In genomic region chr16:68284847-68285246, GRCh38 we compare ENCODE assay signal across 9 cellular contexts. TPM values are rescaled to one million over a fixed set of nuclear protein-coding genes. Genes with fewer than 3 reads are reported as not detected.
DNase-seq lines count a peak whose midpoint lies in the region; ATAC-seq lines count a peak whose summit lies in the region.
"Had no signal": no experiment of that assay in that cellular context is flagged by ENCODE, and none has a peak within 500 bp of the region (broad histone marks: within the 10 kb centered on the region; RNA-seq: fewer than 3 reads in every experiment).

No MANE protein-coding gene starts in this region.

- H3K36me3 Mint-ChIP-seq in activated naive CD4-positive, alpha-beta T cell treated with anti-CD3 and anti-CD28 coated beads, Interleukin-2, amount 50 U/mL, for 24 hours: peaks cover 40% of the 10 kb centered on the region
- peaks cover 91% of the 10 kb centered on the region for H3K36me3 Mint-ChIP-seq in activated T-helper 17 cell treated with anti-CD3 and anti-CD28 coated beads, Interleukin-2, amount 50 U/mL, for 72 hours (ENCODE audit: low read depth)

- peaks cover 34% of the 10 kb centered on the region for H3K36me3 ChIP-seq in thymus (ENCODE audit: control insufficient read depth, insufficient read depth)

- no peaks in the 10 kb centered on the region for H3K9me3 Mint-ChIP-seq in activated naive CD4-positive, alpha-beta T cell treated with anti-CD3 and anti-CD28 coated beads, Interleukin-2, amount 50 U/mL, for 24 hours
- H3K9me3 Mint-ChIP-seq in activated T-helper 17 cell treated with anti-CD3 and anti-CD28 coated beads, Interleukin-2, amount 50 U/mL, for 72 hours: no peaks in the 10 kb centered on the region

- peak overlapping the region; percentile 81 for H3K27ac Mint-ChIP-seq in activated naive CD4-positive, alpha-beta T cell treated with anti-CD3 and anti-CD28 coated beads, Interleukin-2, amount 50 U/mL, for 24 hours
- peak overlapping the region; percentile 87 for H3K27ac Mint-ChIP-seq in activated T-helper 17 cell treated with anti-CD3 and anti-CD28 coated beads, Interleukin-2, amount 50 U/mL, for 72 hours

- 8% methylated on average over 5 of the region's 5 CpGs for WGBS in thymus

- peaks cover 89% of the 10 kb centered on the region for H3K4me1 Mint-ChIP-seq in activated naive CD4-positive, alpha-beta T cell treated with anti-CD3 and anti-CD28 coated beads, Interleukin-2, amount 50 U/mL, for 24 hours
- peaks cover 71% of the 10 kb centered on the region for H3K4me1 Mint-ChIP-seq in activated T-helper 17 cell treated with anti-CD3 and anti-CD28 coated beads, Interleukin-2, amount 50 U/mL, for 72 hours

- peak overlapping the region; percentile 91 for H3K27ac ChIP-seq in thymus (ENCODE audit: low read depth)
- H3K27ac ChIP-seq: C4-2B had no signal

- no peaks in the 10 kb centered on the region for H3K9me3 ChIP-seq in thymus (ENCODE audit: control insufficient read depth)

- H3K4me3 ChIP-seq in thymus (ENCODE audit: low read length): peak overlapping the region; percentile 20

- no peaks in the 10 kb centered on the region for H3K27me3 ChIP-seq in thymus (ENCODE audit: control insufficient read depth, insufficient read depth)

- no peaks in the 10 kb centered on the region for H3K27me3 Mint-ChIP-seq in activated naive CD4-positive, alpha-beta T cell treated with anti-CD3 and anti-CD28 coated beads, Interleukin-2, amount 50 U/mL, for 24 hours
- H3K27me3 Mint-ChIP-seq in activated T-helper 17 cell treated with anti-CD3 and anti-CD28 coated beads, Interleukin-2, amount 50 U/mL, for 72 hours: no peaks in the 10 kb centered on the region

- no peak for DNase-seq in activated naive CD4-positive, alpha-beta T cell (lab: John Stamatoyannopoulos, UW)
- no peak for DNase-seq in H4 (ENCODE audit: low spot score)

- peak overlapping the region; percentile 69 for H3K4me3 Mint-ChIP-seq in activated naive CD4-positive, alpha-beta T cell treated with anti-CD3 and anti-CD28 coated beads, Interleukin-2, amount 50 U/mL, for 24 hours
- H3K4me3 Mint-ChIP-seq in activated T-helper 17 cell treated with anti-CD3 and anti-CD28 coated beads, Interleukin-2, amount 50 U/mL, for 72 hours: peak overlapping the region; percentile 79

- H3K4me1 ChIP-seq in thymus (ENCODE audit: control insufficient read depth, insufficient read depth, low read length): peaks cover 88% of the 10 kb centered on the region

- ATAC-seq in HG03159 (IDR thresholded peaks at IDR 0.05; ENCODE audit: unreplicated experiment) (peak; percentile 56), GM18858 (IDR thresholded peaks at IDR 0.05; ENCODE audit: unreplicated experiment) (no peak), HG02970 (IDR thresholded peaks at IDR 0.05; ENCODE audit: low FRiP score, unreplicated experiment) (no peak)
- peak; percentile 8 for ATAC-seq in activated T-helper 17 cell treated with anti-CD3 and anti-CD28 coated beads, Interleukin-2, amount 50 U/mL, for 72 hours (replicated peaks)

RNA-seq across cellular contexts. Expression of gene SLC7A6, which starts 20.5 kb away (rescaled TPM):
- 10 to 100 TPM; 65.6 to 99.0 TPM for total RNA-seq in activated T-helper 17 cell treated with anti-CD3 and anti-CD28 coated beads, Interleukin-2, amount 50 U/mL, for 72 hours
- polyA plus RNA-seq in thymus: 47.3 TPM
- total RNA-seq in H4 (2014; rRNA removed; shearing (Covaris generic)): 16.7 and 20.7 TPM in 2 replicates

RNA-seq across cellular contexts. Expression of gene SLC7A6OS, which starts 25.9 kb away (rescaled TPM):
- total RNA-seq in activated T-helper 17 cell treated with anti-CD3 and anti-CD28 coated beads, Interleukin-2, amount 50 U/mL, for 72 hours: 10 to 100 TPM; 21.3 to 21.8 TPM
- polyA plus RNA-seq in thymus: 12.8 TPM
- total RNA-seq in H4 (2014; rRNA removed; shearing (Covaris generic)): 7.3 and 8.1 TPM in 2 replicates

RNA-seq across cellular contexts. Expression of gene PRMT7, which starts 26.0 kb away (rescaled TPM):
- 10 to 100 TPM; 53.3 to 57.8 TPM for total RNA-seq in activated T-helper 17 cell treated with anti-CD3 and anti-CD28 coated beads, Interleukin-2, amount 50 U/mL, for 72 hours
- 65.5 TPM for polyA plus RNA-seq in thymus
- total RNA-seq in H4 (2014; rRNA removed; shearing (Covaris generic)): 37.5 and 50.1 TPM in 2 replicates

RNA-seq across cellular contexts. Expression of gene PLA2G15, which starts 39.7 kb away (rescaled TPM):
- 10 to 100 TPM; 11.2 to 15.5 TPM for total RNA-seq in activated T-helper 17 cell treated with anti-CD3 and anti-CD28 coated beads, Interleukin-2, amount 50 U/mL, for 72 hours
- 13.1 TPM for polyA plus RNA-seq in thymus
- 14.8 and 22.1 TPM in 2 replicates for total RNA-seq in H4 (2014; rRNA removed; shearing (Covaris generic))

RNA-seq across cellular contexts. Expression of gene ESRP2, which starts 48.9 kb away (rescaled TPM):
- total RNA-seq in activated T-helper 17 cell treated with anti-CD3 and anti-CD28 coated beads, Interleukin-2, amount 50 U/mL, for 72 hours: under 1 TPM; 0.13 to 0.15 TPM
- polyA plus RNA-seq in thymus: 10.7 TPM
- total RNA-seq in H4 (2014; rRNA removed; shearing (Covaris generic)): 0.21 TPM in 1 of 2 replicates, not detected in the other

Comparison
In these comparisons a context has a peak if more than half of its experiments do, and no peak if none do; other contexts are left out.
1. ATAC-seq: peak in HG03159 (single experiment) and activated T-helper 17 cell treated with anti-CD3 and anti-CD28 coated beads, Interleukin-2, amount 50 U/mL, for 72 hours (single experiment); none in GM18858 (single experiment) and HG02970 (single experiment).